In genomic region chr19:15113245-15114152, GRCh38 we compare ENCODE assay signal across 20 cellular contexts. TPM values are rescaled to one million over a fixed set of nuclear protein-coding genes. Genes with fewer than 3 reads are reported as not detected.
DNase-seq lines count a peak whose midpoint lies in the region; ATAC-seq and TF ChIP-seq lines count a peak whose summit lies in the region.
"Had no signal": no experiment of that assay in that cellular context is flagged by ENCODE, and none has a peak within 500 bp of the region (broad histone marks: within the 10 kb centered on the region; RNA-seq: fewer than 3 reads in every experiment).

No MANE protein-coding gene starts in this region.

- H3K36me3 ChIP-seq in ES-I3 (ENCODE audit: insufficient read depth, low read length) (peaks cover 12% of the 10 kb centered on the region), HUES6 (ENCODE audit: control insufficient read depth, insufficient read depth, low read length) (peaks cover 85% of the 10 kb centered on the region), muscle layer of colon (ENCODE audit: insufficient read depth, low read length) (peaks cover 77% of the 10 kb centered on the region)

- no peaks in the 10 kb centered on the region for H3K9me3 Mint-ChIP-seq in chondrocyte (ENCODE audit: low read depth)
- H3K9me3 Mint-ChIP-seq: naive thymus-derived CD8-positive, alpha-beta T cell had no signal

- H3K4me1 Mint-ChIP-seq in chondrocyte (ENCODE audit: low read depth), result peaks cover 15% of the 10 kb centered on the region

- no peak overlapping the region for H3K4me3 ChIP-seq in HUES6 (ENCODE audit: low read depth, low read length)
- no peak overlapping the region for H3K4me3 ChIP-seq in muscle layer of colon (ENCODE audit: low read depth in 1 of 2, low read length in 2 of 2)
- H3K4me3 ChIP-seq: MG63, tibial nerve had no signal

- no peaks in the 10 kb centered on the region for H3K27me3 Mint-ChIP-seq in chondrocyte (ENCODE audit: low read depth)

- ATAC-seq in GM21576 (IDR thresholded peaks at IDR 0.05; ENCODE audit: unreplicated experiment), result no peak

- H3K9me3 ChIP-seq in ES-I3 (ENCODE audit: control insufficient read depth, insufficient read depth, low read length) (no peaks in the 10 kb centered on the region; the same call in 1 of the 2 replicates), HUES6 (ENCODE audit: control insufficient read depth, insufficient read depth, low read depth, low read length) (no peaks in the 10 kb centered on the region), muscle layer of colon (ENCODE audit: low read length) (no peaks in the 10 kb centered on the region)
- H3K9me3 ChIP-seq: MG63, tibial nerve had no signal

- H3K27ac Mint-ChIP-seq in chondrocyte (ENCODE audit: unreplicated experiment), result peak overlapping the region; percentile 22

- no peak for TF ChIP-seq CTCF in chondrocyte (IDR thresholded peaks at IDR 0.05)

- H3K27ac ChIP-seq in HUES6 (ENCODE audit: low read depth, low read length), result 0 out of 2 replicates have a peak overlapping the region, but pooled peaks have one; percentile 29
- peak overlapping the region; percentile 53 for H3K27ac ChIP-seq in muscle layer of colon (ENCODE audit: low read depth, low read length)

- H3K27me3 ChIP-seq in HUES6 (ENCODE audit: control insufficient read depth, insufficient read depth, low read length) (no peaks in the 10 kb centered on the region), muscle layer of colon (ENCODE audit: control insufficient read depth in 1 of 2, insufficient read depth in 2 of 2, low read length in 2 of 2) (no peaks in the 10 kb centered on the region)
- H3K27me3 ChIP-seq: MG63, tibial nerve had no signal

- no peaks in the 10 kb centered on the region; the same call in 1 of the 2 replicates for H3K4me1 ChIP-seq in ES-I3 (ENCODE audit: insufficient read depth, low read length)
- H3K4me1 ChIP-seq in HUES6 (ENCODE audit: control insufficient read depth, insufficient read depth, low read length), result peaks cover 1% of the 10 kb centered on the region; the same call in 1 of the 2 replicates
- H3K4me1 ChIP-seq in muscle layer of colon (ENCODE audit: insufficient read depth, low read length), result peaks cover 15% of the 10 kb centered on the region

- DNase-seq in chondrocyte (ENCODE audit: low spot score), result peak; percentile 92
- no peak for DNase-seq in NOMO-1 treated with DMSO at 0.1 percent for 48 hours (lab: John Stamatoyannopoulos, UW; ENCODE audit: unreplicated experiment)
- no peak for DNase-seq in glomerular visceral epithelial cell (ENCODE audit: extremely low spot score)
- no peak for DNase-seq in activated gamma-delta T cell (lab: John Stamatoyannopoulos, UW)
- DNase-seq: activated CD4-positive, alpha-beta T cell treated with anti-CD3 and anti-CD28 coated beads for 1 hour; activated CD8-positive, alpha-beta memory T cell treated with anti-CD3 and anti-CD28 coated beads, Interleukin-2, amount 50 U/mL, for 48 hours; activated naive CD4-positive, alpha-beta T cell; GF-D8; glutamatergic neuron; mammary epithelial cell; naive thymus-derived CD8-positive, alpha-beta T cell; NCI-H187 treated with DMSO at 0.1 percent for 48 hours; NCI-H510A; T-helper 9 cell had no signal

- H3K4me3 Mint-ChIP-seq in chondrocyte (ENCODE audit: unreplicated experiment), result no peak overlapping the region
- H3K4me3 Mint-ChIP-seq: naive thymus-derived CD8-positive, alpha-beta T cell had no signal

- H3K36me3 Mint-ChIP-seq in chondrocyte (ENCODE audit: low read depth), result peaks cover 34% of the 10 kb centered on the region

- peak overlapping the region; percentile 36; the same call in 1 of the 2 replicates for H3K9ac ChIP-seq in ES-I3 (ENCODE audit: low read depth, low read length)
- H3K9ac ChIP-seq in HUES6 (ENCODE audit: low read length), result no peak overlapping the region
- H3K9ac ChIP-seq in muscle layer of colon (ENCODE audit: low read length), result no peak overlapping the region

RNA-seq across cellular contexts. Expression of gene SYDE1, which starts 6.3 kb away (rescaled TPM):
- 49.3 to 98.0 TPM (median 96.3 TPM) in 3 replicates for total RNA-seq in chondrocyte

RNA-seq across cellular contexts. Expression of gene OR1I1, which starts 31.5 kb away (rescaled TPM):
- total RNA-seq in chondrocyte, result not detected in 3 replicates
- total RNA-seq: mammary epithelial cell; naive thymus-derived CD8-positive, alpha-beta T cell; tibial nerve had no signal
